ENCODE assay signal across 1 cellular context in genomic region chr4:87108142-87108546, GRCh38.
A peak's percentile ranks its signal among the peaks of the same experiment; 100 is the strongest.
TF ChIP-seq lines count a peak whose summit lies in the region.

No MANE protein-coding gene starts in this region.

TF ChIP-seq in HCT116, 20 proteins besides CTCF, POLR2A, EP300 and RAD21 (continued from another document):
- TF ChIP-seq, protein P1, sequence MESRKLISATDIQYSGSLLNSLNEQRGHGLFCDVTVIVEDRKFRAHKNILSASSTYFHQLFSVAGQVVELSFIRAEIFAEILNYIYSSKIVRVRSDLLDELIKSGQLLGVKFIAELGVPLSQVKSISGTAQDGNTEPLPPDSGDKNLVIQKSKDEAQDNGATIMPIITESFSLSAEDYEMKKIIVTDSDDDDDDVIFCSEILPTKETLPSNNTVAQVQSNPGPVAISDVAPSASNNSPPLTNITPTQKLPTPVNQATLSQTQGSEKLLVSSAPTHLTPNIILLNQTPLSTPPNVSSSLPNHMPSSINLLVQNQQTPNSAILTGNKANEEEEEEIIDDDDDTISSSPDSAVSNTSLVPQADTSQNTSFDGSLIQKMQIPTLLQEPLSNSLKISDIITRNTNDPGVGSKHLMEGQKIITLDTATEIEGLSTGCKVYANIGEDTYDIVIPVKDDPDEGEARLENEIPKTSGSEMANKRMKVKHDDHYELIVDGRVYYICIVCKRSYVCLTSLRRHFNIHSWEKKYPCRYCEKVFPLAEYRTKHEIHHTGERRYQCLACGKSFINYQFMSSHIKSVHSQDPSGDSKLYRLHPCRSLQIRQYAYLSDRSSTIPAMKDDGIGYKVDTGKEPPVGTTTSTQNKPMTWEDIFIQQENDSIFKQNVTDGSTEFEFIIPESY (IDR thresholded peaks at IDR 0.05; ENCODE audit: extremely low read depth, insufficient replicate concordance, low read length), result no peak
- TF ChIP-seq SP1 (IDR thresholded peaks at IDR 0.05; ENCODE audit: low read depth) (peak; percentile 52; the same call in 1 of the 2 replicates), SIN3A (IDR thresholded peaks at IDR 0.05; ENCODE audit: low read depth) (peak; percentile 60; the same call in 1 of the 2 replicates)
